ENCODE assay signal across 21 cellular contexts in genomic region chr6:93828553-93828952, GRCh38.
DNase-seq lines count a peak whose midpoint lies in the region; ATAC-seq and TF ChIP-seq lines count a peak whose summit lies in the region.
"Had no signal": no experiment of that assay in that cellular context is flagged by ENCODE, and none has a peak within 500 bp of the region (broad histone marks: within the 10 kb centered on the region; RNA-seq: fewer than 3 reads in every experiment).

No MANE protein-coding gene starts in this region.

- peaks cover 13% of the 10 kb centered on the region for H3K36me3 ChIP-seq in GM23338 (ENCODE audit: insufficient read depth)
- peaks cover 45% of the 10 kb centered on the region for H3K36me3 ChIP-seq in HUES6 (ENCODE audit: control insufficient read depth, insufficient read depth, low read length)
- peaks cover 65% of the 10 kb centered on the region for H3K36me3 ChIP-seq in iPS-20b (ENCODE audit: insufficient read depth, low read depth, low read length)
- no peaks in the 10 kb centered on the region for H3K36me3 ChIP-seq in esophagus muscularis mucosa
- H3K36me3 ChIP-seq: BLaER1 had no signal

- 74% methylated on average over 2 of the region's 2 CpGs for whole genome bisulfite sequencing in esophagus muscularis mucosa

- intact Hi-C loops in esophagus muscularis mucosa (cut with DNase I), result no loop called here

- peak overlapping the region; percentile 99 for H3K27ac ChIP-seq in GM23338 (ENCODE audit: low read depth)
- H3K27ac ChIP-seq in HUES6 (ENCODE audit: low read depth, low read length), result peak overlapping the region; percentile 72; the same call in 1 of the 2 replicates
- no peak overlapping the region for H3K27ac ChIP-seq in iPS-20b (ENCODE audit: low read length)
- no peak overlapping the region for H3K27ac ChIP-seq in esophagus muscularis mucosa (replicated peaks in 1 of 4)
- H3K27ac ChIP-seq: 22Rv1, BLaER1, C4-2B had no signal

- peak overlapping the region; percentile 93 for H3K27ac Mint-ChIP-seq in GM23338
- H3K27ac Mint-ChIP-seq: B cell; CD4-positive, CD25-positive, alpha-beta regulatory T cell; CD8-positive, alpha-beta T cell had no signal

- no peaks in the 10 kb centered on the region for H3K9me3 ChIP-seq in HUES6 (ENCODE audit: control insufficient read depth, insufficient read depth, low read depth, low read length)
- H3K9me3 ChIP-seq in iPS-20b (ENCODE audit: insufficient read depth, low read depth, low read length), result no peaks in the 10 kb centered on the region
- H3K9me3 ChIP-seq in esophagus muscularis mucosa, result no peaks in the 10 kb centered on the region
- H3K9me3 ChIP-seq: BLaER1, Caco-2 had no signal

- H3K9me3 Mint-ChIP-seq in GM23338, result peaks cover 3% of the 10 kb centered on the region; the same call in 2 of the 3 replicates

- no peak for TF ChIP-seq POLR2A in esophagus muscularis mucosa (IDR thresholded peaks at IDR 0.05; ENCODE audit: low read depth)

- H3K4me1 ChIP-seq in GM23338 (ENCODE audit: insufficient read depth) (peaks cover 10% of the 10 kb centered on the region), HUES6 (ENCODE audit: control insufficient read depth, insufficient read depth, low read length) (peaks cover 15% of the 10 kb centered on the region), iPS-20b (ENCODE audit: insufficient read depth, low read length) (peaks cover 12% of the 10 kb centered on the region), esophagus muscularis mucosa (no peaks in the 10 kb centered on the region)
- H3K4me1 ChIP-seq: BLaER1, Caco-2 had no signal

- ATAC-seq in GM23338 (no peak), HG03521 (IDR thresholded peaks at IDR 0.05; ENCODE audit: unreplicated experiment) (no peak), GM18498 (IDR thresholded peaks at IDR 0.05; ENCODE audit: unreplicated experiment) (no peak)
- ATAC-seq: CD8-positive, alpha-beta T cell; GM12878 had no signal

- no peak overlapping the region for H2AFZ ChIP-seq in GM23338

- peaks cover 41% of the 10 kb centered on the region for H3K4me1 Mint-ChIP-seq in GM23338
- H3K4me1 Mint-ChIP-seq: B cell; CD4-positive, CD25-positive, alpha-beta regulatory T cell had no signal

- no peaks in the 10 kb centered on the region for H3K9me2 ChIP-seq in GM23338 (ENCODE audit: insufficient read depth)

- peaks cover 24% of the 10 kb centered on the region for H3F3A ChIP-seq in GM23338 (replicated peaks; ENCODE audit: low read depth)

- TF ChIP-seq EP300 in esophagus muscularis mucosa (IDR thresholded peaks at IDR 0.05), result no peak

- H3K27me3 ChIP-seq in GM23338 (ENCODE audit: insufficient read depth) (no peaks in the 10 kb centered on the region), HUES6 (ENCODE audit: control insufficient read depth, insufficient read depth, low read length) (no peaks in the 10 kb centered on the region), iPS-20b (ENCODE audit: insufficient read depth, low read length) (no peaks in the 10 kb centered on the region), esophagus muscularis mucosa (no peaks in the 10 kb centered on the region)
- H3K27me3 ChIP-seq: BLaER1 had no signal

- TF ChIP-seq CTCF in GM23338 (conservative IDR thresholded peaks at IDR 0.05; ENCODE audit: low read depth in 2 of 2) (no peak), esophagus muscularis mucosa (IDR thresholded peaks at IDR 0.05) (no peak)

- H3K9ac ChIP-seq in HUES6 (ENCODE audit: low read length) (no peak overlapping the region), iPS-20b (ENCODE audit: low read depth, low read length) (peak overlapping the region; percentile 11; the same call in 1 of the 2 replicates)
- H3K9ac ChIP-seq: BLaER1 had no signal

- H3K79me2 ChIP-seq in GM23338 (replicated peaks; ENCODE audit: insufficient read depth), result peaks cover 5% of the 10 kb centered on the region; the same call in 1 of the 2 replicates

- H3K4me3 ChIP-seq in GM23338 (no peak overlapping the region), HUES6 (ENCODE audit: low read depth, low read length) (no peak overlapping the region), iPS-20b (ENCODE audit: low read length) (peak overlapping the region; percentile 29; the same call in 1 of the 2 replicates), esophagus muscularis mucosa (no peak overlapping the region)
- H3K4me3 ChIP-seq: BLaER1, GM12878 had no signal

- H3K36me3 Mint-ChIP-seq in GM23338 (ENCODE audit: low read depth), result peaks cover 78% of the 10 kb centered on the region
- H3K36me3 Mint-ChIP-seq: CD4-positive, CD25-positive, alpha-beta regulatory T cell; CD8-positive, alpha-beta T cell had no signal

- H3K4me2 ChIP-seq in GM23338, result no peak overlapping the region
- H3K4me2 ChIP-seq: BLaER1 had no signal

- peaks cover 24% of the 10 kb centered on the region for H3K27me3 Mint-ChIP-seq in GM23338 (ENCODE audit: insufficient read depth, low read depth, poor library complexity)
- H3K27me3 Mint-ChIP-seq: B cell; CD4-positive, CD25-positive, alpha-beta regulatory T cell had no signal

- peak overlapping the region; percentile 30 for H3K4me3 Mint-ChIP-seq in GM23338
- H3K4me3 Mint-ChIP-seq: B cell; CD4-positive, CD25-positive, alpha-beta regulatory T cell; CD8-positive, alpha-beta T cell had no signal

- H4K20me1 ChIP-seq in GM23338 (replicated peaks; ENCODE audit: insufficient read depth), result no peaks in the 10 kb centered on the region
- H4K20me1 ChIP-seq: BLaER1 had no signal

- DNase-seq in GM23338 (ENCODE audit: low spot score), result peak; percentile 51
- DNase-seq in dedifferentiated amniotic fluid mesenchymal stem cell (ENCODE audit: extremely low spot score), result peak; percentile 5
- no peak for DNase-seq in esophagus muscularis mucosa (ENCODE audit: extremely low spot score)
- no peak for DNase-seq in cerebellar cortex (ENCODE audit: low spot score)
- DNase-seq: Caco-2; CD4-positive, CD25-positive, alpha-beta regulatory T cell; CD8-positive, alpha-beta T cell; DMS153; DMS79; EL; GDM1; HCEC 1CT had no signal

TF ChIP-seq in GM23338, 12 proteins besides CTCF, POLR2A, EP300 and RAD21 (continues in another document):
- TF ChIP-seq STAT1 (IDR thresholded peaks at IDR 0.05; ENCODE audit: unreplicated experiment), result no peak
- TF ChIP-seq, protein P1, sequence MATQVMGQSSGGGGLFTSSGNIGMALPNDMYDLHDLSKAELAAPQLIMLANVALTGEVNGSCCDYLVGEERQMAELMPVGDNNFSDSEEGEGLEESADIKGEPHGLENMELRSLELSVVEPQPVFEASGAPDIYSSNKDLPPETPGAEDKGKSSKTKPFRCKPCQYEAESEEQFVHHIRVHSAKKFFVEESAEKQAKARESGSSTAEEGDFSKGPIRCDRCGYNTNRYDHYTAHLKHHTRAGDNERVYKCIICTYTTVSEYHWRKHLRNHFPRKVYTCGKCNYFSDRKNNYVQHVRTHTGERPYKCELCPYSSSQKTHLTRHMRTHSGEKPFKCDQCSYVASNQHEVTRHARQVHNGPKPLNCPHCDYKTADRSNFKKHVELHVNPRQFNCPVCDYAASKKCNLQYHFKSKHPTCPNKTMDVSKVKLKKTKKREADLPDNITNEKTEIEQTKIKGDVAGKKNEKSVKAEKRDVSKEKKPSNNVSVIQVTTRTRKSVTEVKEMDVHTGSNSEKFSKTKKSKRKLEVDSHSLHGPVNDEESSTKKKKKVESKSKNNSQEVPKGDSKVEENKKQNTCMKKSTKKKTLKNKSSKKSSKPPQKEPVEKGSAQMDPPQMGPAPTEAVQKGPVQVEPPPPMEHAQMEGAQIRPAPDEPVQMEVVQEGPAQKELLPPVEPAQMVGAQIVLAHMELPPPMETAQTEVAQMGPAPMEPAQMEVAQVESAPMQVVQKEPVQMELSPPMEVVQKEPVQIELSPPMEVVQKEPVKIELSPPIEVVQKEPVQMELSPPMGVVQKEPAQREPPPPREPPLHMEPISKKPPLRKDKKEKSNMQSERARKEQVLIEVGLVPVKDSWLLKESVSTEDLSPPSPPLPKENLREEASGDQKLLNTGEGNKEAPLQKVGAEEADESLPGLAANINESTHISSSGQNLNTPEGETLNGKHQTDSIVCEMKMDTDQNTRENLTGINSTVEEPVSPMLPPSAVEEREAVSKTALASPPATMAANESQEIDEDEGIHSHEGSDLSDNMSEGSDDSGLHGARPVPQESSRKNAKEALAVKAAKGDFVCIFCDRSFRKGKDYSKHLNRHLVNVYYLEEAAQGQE (IDR thresholded peaks at IDR 0.05; ENCODE audit: unreplicated experiment), result no peak
- no peak for TF ChIP-seq NANOG (IDR thresholded peaks at IDR 0.05; ENCODE audit: borderline replicate concordance)
- TF ChIP-seq POLR2AphosphoS5 (IDR thresholded peaks at IDR 0.05; ENCODE audit: low read depth), result no peak; the same call in 1 of the 2 replicates
- TF ChIP-seq CREB1 (CRISPR knock-in tag; IDR thresholded peaks at IDR 0.05; ENCODE audit: low read depth), result no peak
- no peak for TF ChIP-seq ETS1 (IDR thresholded peaks at IDR 0.05)
- no peak for TF ChIP-seq JUNB (IDR thresholded peaks at IDR 0.05; ENCODE audit: unreplicated experiment)
- no peak for TF ChIP-seq EZH2 (IDR thresholded peaks at IDR 0.05; ENCODE audit: low read depth, unreplicated experiment)

Comparison
In these comparisons a context has a peak if more than half of its experiments do, and no peak if none do; other contexts are left out.
1. DNase-seq: peak in GM23338 (single experiment) and dedifferentiated amniotic fluid mesenchymal stem cell (single experiment); none in esophagus muscularis mucosa (single experiment) and cerebellar cortex (single experiment).
2. H3K27ac ChIP-seq: peak in GM23338 (single experiment) and HUES6 (single experiment); none in iPS-20b (single experiment) and esophagus muscularis mucosa (0 of 4).